ENCODE assay signal across 7 cellular contexts in the genomic region with DNA sequence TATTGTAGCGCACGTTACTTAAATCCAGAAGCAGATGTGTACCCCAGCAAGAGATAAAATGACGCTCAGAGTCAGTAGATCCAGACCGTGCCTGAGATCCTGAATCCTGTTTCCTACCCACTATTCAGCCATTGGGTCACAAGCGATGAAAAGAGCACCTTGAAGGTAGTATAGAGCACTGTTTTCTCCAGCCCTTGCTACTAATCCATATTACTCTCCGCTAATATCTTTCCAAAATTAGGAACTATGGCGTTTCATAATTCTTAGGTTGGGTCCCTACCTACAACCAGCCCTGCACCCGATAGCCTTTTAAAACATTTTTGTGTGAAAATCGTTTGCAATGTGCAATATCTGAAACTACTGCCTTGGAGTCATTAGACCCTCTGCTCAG. TPM values are rescaled to one million over a fixed set of nuclear protein-coding genes. Genes with fewer than 3 reads are reported as not detected.
DNase-seq lines count a peak whose midpoint lies in the region; ATAC-seq lines count a peak whose summit lies in the region.

No MANE protein-coding gene starts in this region.

- ATAC-seq in GM19395 (IDR thresholded peaks at IDR 0.05; ENCODE audit: unreplicated experiment) (peak; percentile 29), HG03103 (IDR thresholded peaks at IDR 0.05; ENCODE audit: low read depth, unreplicated experiment) (peak; percentile 11)
- peak; percentile 7 for ATAC-seq in activated naive CD8-positive, alpha-beta T cell treated with anti-CD3 and anti-CD28 coated beads, Interleukin-2, amount 50 U/mL, for 24 hours

- H3K9me3 Mint-ChIP-seq in activated naive CD8-positive, alpha-beta T cell treated with anti-CD3 and anti-CD28 coated beads, Interleukin-2, amount 50 U/mL, for 24 hours = peaks cover 7% of the 10 kb centered on the region
- H3K9me3 Mint-ChIP-seq in immature natural killer cell = no peaks in the 10 kb centered on the region

- H3K27ac Mint-ChIP-seq in activated naive CD8-positive, alpha-beta T cell treated with anti-CD3 and anti-CD28 coated beads, Interleukin-2, amount 50 U/mL, for 24 hours = peak overlapping the region; percentile 98
- peak overlapping the region; percentile 91 to 98 (median 97) for H3K27ac Mint-ChIP-seq in immature natural killer cell

- no peak for DNase-seq in activated naive CD8-positive, alpha-beta T cell treated with anti-CD3 and anti-CD28 coated beads, Interleukin-2, amount 50 U/mL, for 24 hours
- no peak for DNase-seq in immature natural killer cell
- no peak for DNase-seq in ureter (ENCODE audit: low spot score)
- DNase-seq in activated CD4-positive, alpha-beta T cell treated with anti-CD3 and anti-CD28 coated beads, Interleukin-2, amount 50 U/mL, for 48 hours = no peak

- no peaks in the 10 kb centered on the region for H3K27me3 Mint-ChIP-seq in activated naive CD8-positive, alpha-beta T cell treated with anti-CD3 and anti-CD28 coated beads, Interleukin-2, amount 50 U/mL, for 24 hours
- H3K27me3 Mint-ChIP-seq in immature natural killer cell (ENCODE audit: low read depth in 3 of 3) = peaks cover 8 to 11% (median 9%) of the 10 kb centered on the region in 3 donors

- peak overlapping the region; percentile 100 for H3K4me3 Mint-ChIP-seq in activated naive CD8-positive, alpha-beta T cell treated with anti-CD3 and anti-CD28 coated beads, Interleukin-2, amount 50 U/mL, for 24 hours
- peak overlapping the region; percentile 97 to 100 (median 99) for H3K4me3 Mint-ChIP-seq in immature natural killer cell

- H3K4me1 Mint-ChIP-seq in activated naive CD8-positive, alpha-beta T cell treated with anti-CD3 and anti-CD28 coated beads, Interleukin-2, amount 50 U/mL, for 24 hours = peaks cover 43% of the 10 kb centered on the region
- H3K4me1 Mint-ChIP-seq in immature natural killer cell = peaks cover 44 to 48% of the 10 kb centered on the region in 2 donors

- H3K27ac ChIP-seq in temporal lobe (ENCODE audit: low read depth, low read length) = peak overlapping the region; percentile 88

- peaks cover 36% of the 10 kb centered on the region for H3K36me3 Mint-ChIP-seq in activated naive CD8-positive, alpha-beta T cell treated with anti-CD3 and anti-CD28 coated beads, Interleukin-2, amount 50 U/mL, for 24 hours (ENCODE audit: low read depth)
- peaks cover 23 to 29% (median 26%) of the 10 kb centered on the region in 3 donors for H3K36me3 Mint-ChIP-seq in immature natural killer cell

RNA-seq across cellular contexts. Expression of gene BTD, which starts 0.6 kb away (rescaled TPM):
- 10 to 100 TPM; 25.0 to 32.7 (median 32.3) TPM for polyA plus RNA-seq in immature natural killer cell
- 18.4 TPM for total RNA-seq in temporal lobe
- total RNA-seq in ureter = 20.8 TPM

RNA-seq across cellular contexts. Expression of gene HACL1, which starts 0.8 kb away (rescaled TPM):
- polyA plus RNA-seq in immature natural killer cell = 10 to 100 TPM; 29.9 to 38.9 (median 32.3) TPM
- 20.9 TPM for total RNA-seq in temporal lobe
- total RNA-seq in ureter = 35.0 TPM
